ENCODE assay signal across 16 cellular contexts in the genomic region with DNA sequence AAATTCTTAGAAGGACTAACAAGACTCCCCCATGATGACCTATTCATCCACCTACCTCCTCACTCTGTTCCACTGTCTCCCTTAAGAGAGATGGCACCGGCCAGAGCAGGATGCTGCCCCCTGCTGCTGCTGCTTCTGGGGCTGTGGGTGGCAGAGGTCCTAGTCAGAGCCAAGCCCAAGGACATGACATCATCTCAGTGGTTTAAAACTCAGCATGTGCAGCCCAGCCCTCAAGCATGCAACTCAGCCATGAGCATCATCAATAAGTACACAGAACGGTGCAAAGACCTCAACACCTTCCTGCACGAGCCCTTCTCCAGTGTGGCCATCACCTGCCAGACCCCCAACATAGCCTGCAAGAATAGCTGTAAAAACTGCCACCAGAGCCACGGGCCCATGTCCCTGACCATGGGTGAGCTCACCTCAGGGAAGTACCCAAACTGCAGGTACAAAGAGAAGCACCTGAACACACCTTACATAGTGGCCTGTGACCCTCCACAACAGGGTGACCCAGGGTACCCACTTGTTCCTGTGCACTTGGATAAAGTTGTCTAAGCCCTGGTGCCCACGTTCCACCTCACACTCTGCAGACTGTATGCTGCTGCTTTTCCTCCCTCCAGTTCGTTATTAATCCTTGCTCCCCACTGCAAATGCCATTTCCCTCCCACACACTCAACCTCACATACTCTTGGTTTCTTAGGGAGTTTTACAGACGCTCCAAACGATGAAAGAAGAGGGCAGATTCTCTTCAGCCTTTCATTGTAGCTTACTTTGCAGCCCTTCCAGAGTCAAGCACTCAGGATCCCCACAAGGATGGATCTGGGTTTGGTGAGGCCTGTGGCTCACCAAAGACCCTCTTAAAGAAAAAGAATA. TPM values are rescaled to one million over a fixed set of nuclear protein-coding genes. Genes with fewer than 3 reads are reported as not detected.
DNase-seq lines count a peak whose midpoint lies in the region; ATAC-seq and TF ChIP-seq lines count a peak whose summit lies in the region.
"Had no signal": no experiment of that assay in that cellular context is flagged by ENCODE, and none has a peak within 500 bp of the region (broad histone marks: within the 10 kb centered on the region; RNA-seq: fewer than 3 reads in every experiment).

A gene with protein sequence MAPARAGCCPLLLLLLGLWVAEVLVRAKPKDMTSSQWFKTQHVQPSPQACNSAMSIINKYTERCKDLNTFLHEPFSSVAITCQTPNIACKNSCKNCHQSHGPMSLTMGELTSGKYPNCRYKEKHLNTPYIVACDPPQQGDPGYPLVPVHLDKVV (plus strand): TSS at position 20 of the 873 bp plus-strand sequence. CDS start 71 bp downstream, at position 91.

- H3K27me3 Mint-ChIP-seq in HFFc6 (ENCODE audit: insufficient read depth), result peaks cover 2% of the 10 kb centered on the region
- H3K27me3 Mint-ChIP-seq in naive thymus-derived CD4-positive, alpha-beta T cell, result peaks cover 16 to 26% (median 25%) of the 10 kb centered on the region in 5 donors

- no peaks in the 10 kb centered on the region for H3K9me3 ChIP-seq in naive thymus-derived CD4-positive, alpha-beta T cell (ENCODE audit: control insufficient read depth in 2 of 3, low read length in 3 of 3)

- no peaks in the 10 kb centered on the region for H3K36me3 ChIP-seq in BJ (ENCODE audit: control insufficient read depth, insufficient read depth, low read length)
- H3K36me3 ChIP-seq in naive thymus-derived CD4-positive, alpha-beta T cell (ENCODE audit: control insufficient read depth in 2 of 3, insufficient read depth in 3 of 3, low read length in 3 of 3), result no peaks in the 10 kb centered on the region

- no peak within 1 kb of the TSS for H3K27ac ChIP-seq in naive thymus-derived CD4-positive, alpha-beta T cell (ENCODE audit: low read depth, low read length)
- H3K27ac ChIP-seq: VCaP had no signal

- TF ChIP-seq CTCF in BJ (IDR thresholded peaks at IDR 0.05; ENCODE audit: insufficient read depth, low read depth, low read length), result peak; percentile 39
- peak; percentile 59; the same call in 1 of the 2 replicates for TF ChIP-seq CTCF in HFFc6 (IDR thresholded peaks at IDR 0.05)

- H3K27ac Mint-ChIP-seq in HFFc6, result no peak within 1 kb of the TSS
- H3K27ac Mint-ChIP-seq in naive thymus-derived CD4-positive, alpha-beta T cell, result no peak within 1 kb of the TSS
- H3K27ac Mint-ChIP-seq: activated T-helper 2 cell treated with anti-CD3 and anti-CD28 coated beads, Interferon-gamma antibody, Interleukin-2, Interleukin-4, amounts not matched to agents 10 μg/mL and 5 μg/mL and 100 μg/mL, durations not matched to agents 14 hours and 24 hours and 36 hours; immature natural killer cell; natural killer cell treated with Interleukin-12 subunit alpha and Interleukin-12 subunit beta and Interleukin-15 and Interleukin-18, amount 100 ng/mL, for 72 hours had no signal

- CTCF ChIA-PET in BJ (lab: Yijun Ruan, JAX), result interaction anchor here (0.6 to 3.3 kb wide), 9 partner anchors 9 to 1176 kb away, joined by 3 to 18 read pairs (median 6); no protein-coding TSS in a partner anchor
- CTCF ChIA-PET in naive thymus-derived CD4-positive, alpha-beta T cell (lab: Charles Lee), result interaction anchor here (0.6 kb wide), 1 partner anchor 10 kb away, joined by 3 read pairs; no protein-coding TSS in a partner anchor

- POLR2A ChIA-PET in BJ (lab: Charles Lee), result no interaction called here
- POLR2A ChIA-PET in naive thymus-derived CD4-positive, alpha-beta T cell (lab: Charles Lee), result no interaction called here

- no peak for DNase-seq in BJ (ENCODE audit: low read depth)
- DNase-seq in HFFc6, result peak; percentile 35
- peak; percentile 35 for DNase-seq in astrocyte of the hippocampus (ENCODE audit: low read depth, low spot score)
- DNase-seq in naive thymus-derived CD4-positive, alpha-beta T cell, result no peak
- no peak for DNase-seq in GM19240 (ENCODE audit: insufficient read length, low spot score)
- no peak for DNase-seq in SIG-M5 (lab: John Stamatoyannopoulos, UW)
- no peak for DNase-seq in head of caudate nucleus
- DNase-seq: cerebellar nuclear complex, COR-L47, immature natural killer cell, NCI-H2227 treated with DMSO at 0.1 percent for 48 hours had no signal

- peak; percentile 37 for ATAC-seq in naive thymus-derived CD4-positive, alpha-beta T cell
- no peak for ATAC-seq in HG03342 (IDR thresholded peaks at IDR 0.05; ENCODE audit: unreplicated experiment)
- ATAC-seq: Panc1 had no signal

- H3K4me1 Mint-ChIP-seq in HFFc6 (ENCODE audit: low read depth), result peaks cover 35% of the 10 kb centered on the region
- no peaks in the 10 kb centered on the region for H3K4me1 Mint-ChIP-seq in naive thymus-derived CD4-positive, alpha-beta T cell
- H3K4me1 Mint-ChIP-seq: immature natural killer cell had no signal

- H3K27me3 ChIP-seq in BJ (ENCODE audit: control insufficient read depth, insufficient read depth, low read length), result no peaks in the 10 kb centered on the region
- no peaks in the 10 kb centered on the region for H3K27me3 ChIP-seq in naive thymus-derived CD4-positive, alpha-beta T cell (ENCODE audit: control insufficient read depth in 2 of 2, insufficient read depth in 2 of 2, low read length in 2 of 2)

- H3K9me3 Mint-ChIP-seq in HFFc6, result no peaks in the 10 kb centered on the region
- H3K9me3 Mint-ChIP-seq in naive thymus-derived CD4-positive, alpha-beta T cell, result no peaks in the 10 kb centered on the region
- H3K9me3 Mint-ChIP-seq: activated T-helper 2 cell treated with anti-CD3 and anti-CD28 coated beads, Interferon-gamma antibody, Interleukin-2, Interleukin-4, amounts not matched to agents 10 μg/mL and 5 μg/mL and 100 μg/mL, durations not matched to agents 14 hours and 24 hours and 36 hours; immature natural killer cell; natural killer cell treated with Interleukin-12 subunit alpha and Interleukin-12 subunit beta and Interleukin-15 and Interleukin-18, amount 100 ng/mL, for 72 hours had no signal

- no peaks in the 10 kb centered on the region for H3K4me1 ChIP-seq in naive thymus-derived CD4-positive, alpha-beta T cell (ENCODE audit: control insufficient read depth in 2 of 2, insufficient read depth in 2 of 2, low read length in 2 of 2)

- H3K4me3 ChIP-seq in BJ (ENCODE audit: low read depth, low read length), result no peak within 1 kb of the TSS
- H3K4me3 ChIP-seq in naive thymus-derived CD4-positive, alpha-beta T cell (ENCODE audit: low read length), result no peak within 1 kb of the TSS

- intact Hi-C loops in naive thymus-derived CD4-positive, alpha-beta T cell (cut with micrococcal nuclease), result no loop called here
- intact Hi-C loops in head of caudate nucleus (cut with DNase I), result no loop called here

- no peak within 1 kb of the TSS for H3K4me3 Mint-ChIP-seq in HFFc6
- no peak within 1 kb of the TSS for H3K4me3 Mint-ChIP-seq in naive thymus-derived CD4-positive, alpha-beta T cell
- H3K4me3 Mint-ChIP-seq: immature natural killer cell; natural killer cell treated with Interleukin-12 subunit alpha and Interleukin-12 subunit beta and Interleukin-15 and Interleukin-18, amount 100 ng/mL, for 72 hours had no signal

- no peaks in the 10 kb centered on the region for H3K36me3 Mint-ChIP-seq in HFFc6 (ENCODE audit: low read depth)
- H3K36me3 Mint-ChIP-seq in naive thymus-derived CD4-positive, alpha-beta T cell, result no peaks in the 10 kb centered on the region
- H3K36me3 Mint-ChIP-seq: immature natural killer cell; natural killer cell treated with Interleukin-12 subunit alpha and Interleukin-12 subunit beta and Interleukin-15 and Interleukin-18, amount 100 ng/mL, for 72 hours had no signal

RNA-seq across cellular contexts. Expression of the gene that starts here (rescaled TPM):
- polyA plus RNA-seq in BJ (2011; rRNA removed), result not detected in 2 replicates
- not detected in 2 replicates for polyA minus RNA-seq in BJ (2011; rRNA and poly(A)+ RNA removed)
- not detected for total RNA-seq in HFFc6 (2021; fragmentation: NEBNext Ultra II Directional; extraction: Animal tissue kit (Norgen Biotek cat#: 25700))
- total RNA-seq in naive thymus-derived CD4-positive, alpha-beta T cell, result not detected
- not detected for polyA plus RNA-seq in naive thymus-derived CD4-positive, alpha-beta T cell
- total RNA-seq: activated T-helper 2 cell treated with anti-CD3 and anti-CD28 coated beads, Interferon-gamma antibody, Interleukin-2, Interleukin-4, amounts not matched to agents 10 μg/mL and 5 μg/mL and 100 μg/mL, durations not matched to agents 14 hours and 24 hours and 36 hours; natural killer cell treated with Interleukin-12 subunit alpha and Interleukin-12 subunit beta and Interleukin-15 and Interleukin-18, amount 100 ng/mL, for 72 hours had no signal
- polyA plus RNA-seq: immature natural killer cell had no signal

Comparison
In these comparisons a context has a peak if more than half of its experiments do, and no peak if none do; other contexts are left out.
1. Peak in DNase-seq in HFFc6; RNA of the gene not detected or under 1 TPM.
2. Peak in ATAC-seq in naive thymus-derived CD4-positive, alpha-beta T cell; RNA of the gene not detected or under 1 TPM.